Comparison of ENCODE assay signal across 13 cellular contexts in the genomic region with DNA sequence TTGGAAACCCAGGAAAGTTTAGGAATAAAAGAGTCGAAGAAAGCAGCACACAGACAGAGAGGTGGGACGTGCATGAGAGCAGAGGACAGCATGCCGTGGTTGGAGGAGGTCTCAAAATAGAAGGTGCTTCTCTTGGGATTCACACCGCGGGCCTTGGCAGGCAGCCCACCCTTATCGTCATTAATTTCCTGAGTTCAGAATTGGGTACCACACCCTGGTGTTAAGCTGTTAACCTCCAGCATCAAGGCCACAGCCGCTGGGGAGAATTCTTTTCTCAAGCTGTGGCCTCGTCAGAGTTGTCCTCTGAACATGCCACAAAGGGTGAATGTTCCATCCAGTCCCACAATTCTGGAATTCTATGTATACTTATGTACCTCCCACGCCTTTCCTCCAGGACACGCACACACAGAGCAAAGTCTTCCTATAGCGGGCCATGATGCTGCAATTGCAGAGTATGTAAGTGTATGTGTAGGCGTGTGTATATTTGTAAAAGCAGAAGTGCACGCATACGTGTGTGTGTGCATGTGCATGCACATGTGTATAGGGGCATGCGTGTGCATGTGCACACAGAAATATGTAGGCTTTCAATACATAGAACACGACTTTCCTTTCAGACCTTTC. TPM values are rescaled to one million over a fixed set of nuclear protein-coding genes. Genes with fewer than 3 reads are reported as not detected.
DNase-seq lines count a peak whose midpoint lies in the region; ATAC-seq and TF ChIP-seq lines count a peak whose summit lies in the region.
"Had no signal": no experiment of that assay in that cellular context is flagged by ENCODE, and none has a peak within 500 bp of the region (broad histone marks: within the 10 kb centered on the region; RNA-seq: fewer than 3 reads in every experiment).

No MANE protein-coding gene starts in this region.

- TF ChIP-seq POLR2A in HCT116 (IDR thresholded peaks at IDR 0.05; ENCODE audit: borderline replicate concordance, extremely low read depth, insufficient read depth, insufficient read length), result no peak

- POLR2A ChIA-PET in HCT116 (lab: Charles Lee), result no interaction called here

- H3K36me3 Mint-ChIP-seq in activated T-helper 2 cell treated with anti-CD3 and anti-CD28 coated beads, Interferon-gamma antibody, Interleukin-2, Interleukin-4, amounts not matched to agents 10 μg/mL and 5 μg/mL and 100 μg/mL, durations not matched to agents 14 hours and 24 hours and 36 hours (ENCODE audit: low read depth), result no peaks in the 10 kb centered on the region
- H3K36me3 Mint-ChIP-seq in glutamatergic neuron (ENCODE audit: unreplicated experiment), result no peaks in the 10 kb centered on the region

- H3K9me3 Mint-ChIP-seq in activated T-helper 2 cell treated with anti-CD3 and anti-CD28 coated beads, Interferon-gamma antibody, Interleukin-2, Interleukin-4, amounts not matched to agents 10 μg/mL and 5 μg/mL and 100 μg/mL, durations not matched to agents 14 hours and 24 hours and 36 hours, result no peaks in the 10 kb centered on the region
- no peaks in the 10 kb centered on the region for H3K9me3 Mint-ChIP-seq in glutamatergic neuron (ENCODE audit: unreplicated experiment)

- no peak overlapping the region for H3K9ac ChIP-seq in HCT116 (ENCODE audit: low read length)
- H3K9ac ChIP-seq in skeletal muscle satellite cell (ENCODE audit: low read depth, low read length), result no peak overlapping the region

- no peak overlapping the region for H3K4me3 Mint-ChIP-seq in activated T-helper 2 cell treated with anti-CD3 and anti-CD28 coated beads, Interferon-gamma antibody, Interleukin-2, Interleukin-4, amounts not matched to agents 10 μg/mL and 5 μg/mL and 100 μg/mL, durations not matched to agents 14 hours and 24 hours and 36 hours (ENCODE audit: low read depth)
- no peak overlapping the region for H3K4me3 Mint-ChIP-seq in glutamatergic neuron (ENCODE audit: unreplicated experiment)

- intact Hi-C loops in HCT116 (cut with micrococcal nuclease), result no loop called here
- intact Hi-C loops in activated T-helper 2 cell treated with anti-CD3 and anti-CD28 coated beads, Interferon-gamma antibody, Interleukin-2, Interleukin-4, amounts not matched to agents 10 μg/mL and 5 μg/mL and 100 μg/mL, durations not matched to agents 14 hours and 24 hours and 36 hours (cut with micrococcal nuclease), result no loop called here

- no peak overlapping the region for H3K27ac ChIP-seq in HCT116 (ENCODE audit: low read depth, low read length)
- peak overlapping the region; percentile 46 for H3K27ac ChIP-seq in VCaP
- H3K27ac ChIP-seq: gastrocnemius medialis had no signal

- H3K9me2 ChIP-seq in HCT116 (ENCODE audit: insufficient read depth), result no peaks in the 10 kb centered on the region

- peaks cover 14% of the 10 kb centered on the region for H3K4me1 Mint-ChIP-seq in activated T-helper 2 cell treated with anti-CD3 and anti-CD28 coated beads, Interferon-gamma antibody, Interleukin-2, Interleukin-4, amounts not matched to agents 10 μg/mL and 5 μg/mL and 100 μg/mL, durations not matched to agents 14 hours and 24 hours and 36 hours (ENCODE audit: low read depth)
- H3K4me1 Mint-ChIP-seq in glutamatergic neuron (ENCODE audit: low read depth, unreplicated experiment), result peaks cover 3% of the 10 kb centered on the region

- H3K9me3 ChIP-seq in HCT116 (ENCODE audit: control insufficient read depth in 1 of 2, insufficient read depth in 1 of 2, low read depth in 1 of 2, low read length in 2 of 2) (no peaks in the 10 kb centered on the region), skeletal muscle satellite cell (replicated peaks; ENCODE audit: low read length) (no peaks in the 10 kb centered on the region)
- H3K9me3 ChIP-seq: gastrocnemius medialis had no signal

- CTCF ChIA-PET in HCT116 (lab: Charles Lee), result interaction anchor here (1.7 kb wide), 1 partner anchor 42 kb away, joined by 7 read pairs; no protein-coding TSS in a partner anchor

- no peak for TF ChIP-seq CTCF in HCT116 (IDR thresholded peaks at IDR 0.05 in 2 of 3, conservative IDR thresholded peaks at IDR 0.05 in 1 of 3; ENCODE audit: borderline replicate concordance in 1 of 3, insufficient read depth in 1 of 3, low read depth in 2 of 3, low read length in 2 of 3)
- TF ChIP-seq CTCF in VCaP (conservative IDR thresholded peaks at IDR 0.05), result no peak
- TF ChIP-seq CTCF in fibroblast of the aortic adventitia (IDR thresholded peaks at IDR 0.05; ENCODE audit: insufficient read depth, low read length), result no peak
- no peak for TF ChIP-seq CTCF in glutamatergic neuron (IDR thresholded peaks at IDR 0.05; ENCODE audit: partially characterized antibody, unreplicated experiment)

- H4K20me1 ChIP-seq in HCT116 (ENCODE audit: insufficient read depth), result no peaks in the 10 kb centered on the region

- H2AFZ ChIP-seq in HCT116 (ENCODE audit: low read depth, low read length, poor library complexity, severe bottlenecking), result no peak overlapping the region

- RAD21 ChIA-PET in HCT116 (lab: Charles Lee; ENCODE audit: low non-redundant PET in 1 of 2, low total read pairs in 2 of 2, uncharacterized antibody in 2 of 2, unreplicated experiment in 2 of 2), result no interaction called here

- H3K4me3 ChIP-seq in HCT116 (replicated peaks in 1 of 2; ENCODE audit: low read depth in 1 of 2, low read length in 2 of 2), result no peak overlapping the region
- no peak overlapping the region for H3K4me3 ChIP-seq in fibroblast of the aortic adventitia (ENCODE audit: low read depth, low read length)
- H3K4me3 ChIP-seq in skeletal muscle satellite cell (ENCODE audit: low read length), result no peak overlapping the region

- H3K36me3 ChIP-seq in HCT116 (ENCODE audit: control insufficient read depth in 1 of 2, insufficient read depth in 2 of 2, low read length in 2 of 2), result no peaks in the 10 kb centered on the region
- no peaks in the 10 kb centered on the region for H3K36me3 ChIP-seq in skeletal muscle satellite cell (ENCODE audit: insufficient read depth, low read length)
- H3K36me3 ChIP-seq: gastrocnemius medialis had no signal

- no peak overlapping the region for H3K27ac Mint-ChIP-seq in activated T-helper 2 cell treated with anti-CD3 and anti-CD28 coated beads, Interferon-gamma antibody, Interleukin-2, Interleukin-4, amounts not matched to agents 10 μg/mL and 5 μg/mL and 100 μg/mL, durations not matched to agents 14 hours and 24 hours and 36 hours
- no peak overlapping the region for H3K27ac Mint-ChIP-seq in glutamatergic neuron (ENCODE audit: unreplicated experiment)

- no peaks in the 10 kb centered on the region for H3K79me2 ChIP-seq in HCT116 (ENCODE audit: insufficient read depth, low read length)

- H3K27me3 ChIP-seq in HCT116 (ENCODE audit: insufficient read depth, low read length) (no peaks in the 10 kb centered on the region), skeletal muscle satellite cell (ENCODE audit: control insufficient read depth, insufficient read depth, low read length) (peaks cover 67% of the 10 kb centered on the region)
- H3K27me3 ChIP-seq: gastrocnemius medialis had no signal

- BruUV-seq in HCT116 (replicated peaks; lab: Mats Ljungman, UMichigan), result no TSS peak

- TF ChIP-seq RAD21 in HCT116 (IDR thresholded peaks at IDR 0.05; ENCODE audit: low read depth), result no peak

- 0 out of 2 replicates have a peak, but pooled peaks have one; percentile 19 for ATAC-seq in HCT116

- DNase-seq in HCT116 (ENCODE audit: low read depth, low spot score) (no peak), fibroblast of the aortic adventitia (ENCODE audit: low read depth) (peak; percentile 21), NOMO-1 (lab: John Stamatoyannopoulos, UW; ENCODE audit: unreplicated experiment in 2 of 2) (no peak), AG20443 (ENCODE audit: low spot score) (no peak), glutamatergic neuron (no peak)
- no peak for DNase-seq in activated T-helper 2 cell treated with anti-CD3 and anti-CD28 coated beads, Interferon-gamma antibody, Interleukin-2, Interleukin-4, amounts not matched to agents 10 μg/mL and 5 μg/mL and 100 μg/mL, durations not matched to agents 14 hours and 24 hours and 36 hours (ENCODE audit: low spot score)
- DNase-seq: gastrocnemius medialis, NCI-H446 treated with DMSO at 0.1 percent for 48 hours had no signal

- H3K4me2 ChIP-seq in HCT116 (ENCODE audit: low read length) (no peak overlapping the region), skeletal muscle satellite cell (ENCODE audit: low read length) (peak overlapping the region; percentile 4)

- H3K27me3 Mint-ChIP-seq in activated T-helper 2 cell treated with anti-CD3 and anti-CD28 coated beads, Interferon-gamma antibody, Interleukin-2, Interleukin-4, amounts not matched to agents 10 μg/mL and 5 μg/mL and 100 μg/mL, durations not matched to agents 14 hours and 24 hours and 36 hours (ENCODE audit: low read depth), result peaks cover 4% of the 10 kb centered on the region
- H3K27me3 Mint-ChIP-seq in glutamatergic neuron (ENCODE audit: unreplicated experiment), result peaks cover 5% of the 10 kb centered on the region

- H3K4me1 ChIP-seq in HCT116 (ENCODE audit: control insufficient read depth in 1 of 2, insufficient read depth in 2 of 2, low read length in 2 of 2) (no peaks in the 10 kb centered on the region), skeletal muscle satellite cell (ENCODE audit: control insufficient read depth, insufficient read depth, low read length) (peaks cover 6% of the 10 kb centered on the region)

TF ChIP-seq in HCT116, 20 proteins besides CTCF, POLR2A, EP300 and RAD21 (continues in another document):
- no peak for TF ChIP-seq EGR1 (IDR thresholded peaks at IDR 0.05; ENCODE audit: low read depth)
- TF ChIP-seq YY1 (IDR thresholded peaks at IDR 0.05; ENCODE audit: extremely low read depth, insufficient replicate concordance, low read depth, low read length), result no peak
- TF ChIP-seq EZH2phosphoT487 (IDR thresholded peaks at IDR 0.05; ENCODE audit: borderline replicate concordance), result no peak

RNA-seq across cellular contexts. Expression of a gene that starts 39.0 kb away (rescaled TPM):
- total RNA-seq in HCT116 (2021; ENCODE audit: unreplicated experiment), result 0.07 TPM
- not detected in 2 replicates for polyA plus RNA-seq in HCT116 (2012)
- total RNA-seq in fibroblast of the aortic adventitia (ENCODE audit: low replicate concordance), result 2.6 TPM in 1 of 2 replicates, not detected in the other
- under 0.01 and 0.25 TPM in 2 replicates for total RNA-seq in skeletal muscle satellite cell (2012; rRNA removed)
- total RNA-seq in activated T-helper 2 cell treated with anti-CD3 and anti-CD28 coated beads, Interferon-gamma antibody, Interleukin-2, Interleukin-4, amounts not matched to agents 10 μg/mL and 5 μg/mL and 100 μg/mL, durations not matched to agents 14 hours and 24 hours and 36 hours, result not detected in 2 replicates
- total RNA-seq in glutamatergic neuron (ENCODE audit: unreplicated experiment), result 0.32 TPM
- total RNA-seq: activated CD8-positive, alpha-beta memory T cell treated with anti-CD3 and anti-CD28 coated beads for 36 hours; LHCN-M2; lung microvascular endothelial cell had no signal

RNA-seq across cellular contexts. Expression of a gene that starts 59.0 kb away (rescaled TPM):
- total RNA-seq in HCT116 (2021; ENCODE audit: unreplicated experiment) (0.44 TPM), fibroblast of the aortic adventitia (ENCODE audit: low replicate concordance) (8.6 and 30.8 TPM in 2 replicates), glutamatergic neuron (ENCODE audit: unreplicated experiment) (0.20 TPM)
- polyA plus RNA-seq in HCT116 (2012), result 0.20 and 0.22 TPM in 2 replicates
- 15.5 and 45.9 TPM in 2 replicates for total RNA-seq in skeletal muscle satellite cell (2012; rRNA removed)
- total RNA-seq in activated T-helper 2 cell treated with anti-CD3 and anti-CD28 coated beads, Interferon-gamma antibody, Interleukin-2, Interleukin-4, amounts not matched to agents 10 μg/mL and 5 μg/mL and 100 μg/mL, durations not matched to agents 14 hours and 24 hours and 36 hours, result not detected in 2 replicates
- total RNA-seq: activated CD8-positive, alpha-beta memory T cell treated with anti-CD3 and anti-CD28 coated beads for 36 hours had no signal
